9 cellular contexts compared by ENCODE assay signal in genomic region chr2:232502901-232503791, GRCh38. TPM values are rescaled to one million over a fixed set of nuclear protein-coding genes. Genes with fewer than 3 reads are reported as not detected.
DNase-seq lines count a peak whose midpoint lies in the region; ATAC-seq and TF ChIP-seq lines count a peak whose summit lies in the region.
"Had no signal": no experiment of that assay in that cellular context is flagged by ENCODE, and none has a peak within 500 bp of the region (broad histone marks: within the 10 kb centered on the region; RNA-seq: fewer than 3 reads in every experiment).

No MANE protein-coding gene starts in this region.

- DNase-seq in activated gamma-delta T cell (lab: John Stamatoyannopoulos, UW): peak; percentile 26
- DNase-seq in activated gamma-delta T cell treated with Interleukin-2 at 50 U/mL for 16 hours: no peak
- DNase-seq in activated naive CD4-positive, alpha-beta T cell treated with anti-CD3 and anti-CD28 coated beads, Interleukin-2, amount 50 U/mL, for 16 hours: peak; percentile 41
- DNase-seq in heart left ventricle: peak in 2 of 5 donors; percentile 50 to 53
- DNase-seq in putamen (ENCODE audit: low spot score): peak; percentile 29
- DNase-seq in 8988T: no peak
- DNase-seq in midbrain (lab: John Stamatoyannopoulos, UW): no peak
- DNase-seq in NOMO-1 treated with dmso at 0.1 percent for 144 hours (lab: John Stamatoyannopoulos, UW; ENCODE audit: unreplicated experiment): no peak

- no peak for TF ChIP-seq POLR2A in heart left ventricle (IDR thresholded peaks at IDR 0.05)

- no peak overlapping the region for H3K27ac ChIP-seq in heart left ventricle

- intact Hi-C loops in heart left ventricle (cut with DNase I): no loop called here

- ATAC-seq in heart left ventricle: peak in 3 of 4 donors; percentile 52 to 82 (median 66)

- peaks cover 0 to 38% (median 4%) of the 10 kb centered on the region in 9 donors for H3K27me3 ChIP-seq in heart left ventricle

- peaks cover 0 to 20% (median 7%) of the 10 kb centered on the region in 12 donors for H3K4me1 ChIP-seq in heart left ventricle

- peak overlapping the region; percentile 26 to 60 (median 50) for H3K4me3 ChIP-seq in heart left ventricle

- no peaks in the 10 kb centered on the region for H3K36me3 ChIP-seq in heart left ventricle

- 2 to 9% (median 4%) methylated on average over 37 to 75 of the region's 76 CpGs for WGBS in heart left ventricle, 4 donors

- no peaks in the 10 kb centered on the region for H3K9me3 ChIP-seq in heart left ventricle

- no peak for TF ChIP-seq CTCF in heart left ventricle (IDR thresholded peaks at IDR 0.05)

RNA-seq across cellular contexts. Expression of gene ECEL1, which starts 15.5 kb away (rescaled TPM):
- 1 to 10 TPM in 1 of 9 donors, under 1 TPM in 6, not detected in 2; 0.20 to 1.2 (median 0.30) TPM for total RNA-seq in heart left ventricle
- 1 to 10 TPM in 1 of 2 donors, not detected in 1; 1.4 TPM for polyA plus RNA-seq in heart left ventricle
- total RNA-seq: Daoy had no signal

RNA-seq across cellular contexts. Expression of gene PRSS56, which starts 17.0 kb away (rescaled TPM):
- total RNA-seq in heart left ventricle: under 1 TPM in 4 of 9 donors, not detected in 5; 0.12 to 0.25 (median 0.15) TPM
- polyA plus RNA-seq in heart left ventricle: under 1 TPM in 1 of 2 donors, not detected in 1; 0.11 TPM
- total RNA-seq: Daoy had no signal

RNA-seq across cellular contexts. Expression of gene CHRND, which starts 22.8 kb away (rescaled TPM):
- total RNA-seq in heart left ventricle: not detected
- not detected for polyA plus RNA-seq in heart left ventricle
- total RNA-seq: Daoy had no signal

RNA-seq across cellular contexts. Expression of gene CHRNG, which starts 36.3 kb away (rescaled TPM):
- total RNA-seq in heart left ventricle: not detected
- not detected for polyA plus RNA-seq in heart left ventricle
- total RNA-seq: Daoy had no signal

RNA-seq across cellular contexts. Expression of gene ALPI, which starts 47.2 kb away (rescaled TPM):
- not detected for total RNA-seq in heart left ventricle
- polyA plus RNA-seq in heart left ventricle: not detected
- total RNA-seq: Daoy had no signal

Comparison
In these comparisons a context has a peak if more than half of its experiments do, and no peak if none do; other contexts are left out.
1. DNase-seq: peak in activated gamma-delta T cell (single experiment), activated naive CD4-positive, alpha-beta T cell treated with anti-CD3 and anti-CD28 coated beads, Interleukin-2, amount 50 U/mL, for 16 hours (single experiment) and putamen (single experiment); none in activated gamma-delta T cell treated with Interleukin-2 at 50 U/mL for 16 hours (single experiment), 8988T (single experiment), midbrain (single experiment) and NOMO-1 treated with dmso at 0.1 percent for 144 hours (single experiment).